Comparison of ENCODE assay signal across 32 cellular contexts in genomic region chr18:71807586-71807985, GRCh38.
"Had no signal": no experiment of that assay in that cellular context is flagged by ENCODE, and none has a peak within 500 bp of the region (broad histone marks: within the 10 kb centered on the region; RNA-seq: fewer than 3 reads in every experiment).

No MANE protein-coding gene starts in this region.

- H3K9me3 ChIP-seq: body of pancreas, esophagus squamous epithelium, gastroesophageal sphincter had no signal

- H3K27me3 ChIP-seq: body of pancreas, esophagus squamous epithelium, gastroesophageal sphincter, heart right ventricle had no signal

- H3K4me3 ChIP-seq: body of pancreas, esophagus squamous epithelium, gastroesophageal sphincter, heart right ventricle had no signal

- DNase-seq: activated B cell treated with CpG ODN at 0.5 μM for 24 hours; activated CD4-positive, alpha-beta T cell treated with anti-CD3 and anti-CD28 coated beads for 48 hours; activated CD4-positive, alpha-beta T cell treated with anti-CD3 and anti-CD28 coated beads, Interleukin-2, amount 50 U/mL, for 1 hour; activated CD4-positive, alpha-beta T cell treated with anti-CD3 and anti-CD28 coated beads, Interleukin-2, amount 50 U/mL, for 48 hours; activated CD8-positive, alpha-beta memory T cell treated with anti-CD3 and anti-CD28 coated beads for 24 hours; activated CD8-positive, alpha-beta T cell treated with anti-CD3 and anti-CD28 coated beads for 36 hours; activated effector memory CD4-positive, alpha-beta T cell treated with Interleukin-2 at 50 U/mL for 16 hours; activated gamma-delta T cell treated with Interleukin-2 at 50 U/mL for 16 hours; activated naive CD4-positive, alpha-beta T cell treated with anti-CD3 and anti-CD28 coated beads, Interleukin-2, amount 50 U/mL, for 16 hours; activated naive CD4-positive, alpha-beta T cell treated with Interleukin-2 at 50 U/mL for 16 hours; activated T-cell treated with anti-CD3 and anti-CD28 coated beads, Interleukin-2, amount 50 U/mL, for 4 hours; amniotic stem cell; aorta; body of pancreas; caudate nucleus; cortex of kidney; dermis blood vessel endothelial cell; effector CD4-positive, alpha-beta T cell; effector memory CD8-positive, alpha-beta T cell; esophagus squamous epithelium; foreskin melanocyte; heart right ventricle; hippocampal formation; T-helper 17 cell; T1000; WERI-Rb-1 had no signal

- H3K36me3 ChIP-seq: esophagus squamous epithelium, gastroesophageal sphincter, heart right ventricle, WERI-Rb-1 had no signal

- H3K4me1 ChIP-seq: esophagus squamous epithelium, gastroesophageal sphincter, heart right ventricle had no signal

- H3K27ac ChIP-seq: body of pancreas, epithelial cell of prostate, esophagus squamous epithelium, gastroesophageal sphincter, heart right ventricle, WERI-Rb-1 had no signal

- FAIRE-seq: colon, endothelial cell of umbilical vein had no signal

- ATAC-seq: activated CD4-positive, CD25-positive, alpha-beta regulatory T cell treated with anti-CD3 and anti-CD28 coated beads, Interleukin-2, amount 50 U/mL, for 24 hours; activated CD8-positive, alpha-beta T cell treated with anti-CD3 and anti-CD28 coated beads for 36 hours; activated T-cell treated with anti-CD3 and anti-CD28 coated beads, Interleukin-2, amount 50 U/mL, for 4 hours; activated T-helper 17 cell treated with anti-CD3 and anti-CD28 coated beads, Interleukin-2, amount 50 U/mL, for 72 hours; body of pancreas; effector memory CD8-positive, alpha-beta T cell; gastroesophageal sphincter; heart right ventricle; T-helper 17 cell had no signal
